9 cellular contexts compared by ENCODE assay signal in the genomic region with DNA sequence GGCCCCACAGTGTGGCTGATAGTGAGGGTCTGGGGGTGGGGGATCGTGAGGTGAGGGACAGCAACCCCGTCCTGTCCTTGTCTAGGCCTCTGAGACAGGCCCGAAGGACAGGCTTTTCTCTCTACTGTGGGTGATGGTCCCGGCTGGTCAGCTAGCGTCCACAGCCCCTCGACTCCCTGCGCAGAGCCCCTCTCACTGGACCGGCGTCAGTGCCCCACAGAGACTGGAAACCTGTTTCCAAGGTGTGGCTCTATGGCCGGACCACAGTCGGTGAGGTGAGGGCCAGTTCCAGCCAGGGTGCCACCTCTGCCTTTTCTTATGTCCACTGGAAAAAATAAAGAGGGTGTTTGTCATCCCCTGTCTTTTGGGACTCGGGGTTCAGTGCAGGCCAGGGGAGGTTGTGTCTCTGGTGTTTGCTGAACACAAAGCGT. TPM values are rescaled to one million over a fixed set of nuclear protein-coding genes. Genes with fewer than 3 reads are reported as not detected.
DNase-seq lines count a peak whose midpoint lies in the region; ATAC-seq and TF ChIP-seq lines count a peak whose summit lies in the region.
"Had no signal": no experiment of that assay in that cellular context is flagged by ENCODE, and none has a peak within 500 bp of the region (broad histone marks: within the 10 kb centered on the region; RNA-seq: fewer than 3 reads in every experiment).

No MANE protein-coding gene starts in this region.

- H3K4me1 ChIP-seq in ACC112 (ENCODE audit: control insufficient read depth, insufficient read depth, low read length, unreplicated experiment) (peaks cover 14% of the 10 kb centered on the region), adrenal gland (replicated peaks in 1 of 2) (peaks cover 12 to 20% of the 10 kb centered on the region in 2 donors), hepatocyte (ENCODE audit: insufficient read depth) (peaks cover 50% of the 10 kb centered on the region)

- H3K27ac ChIP-seq in ACC112 (ENCODE audit: low read depth, low read length) (peak overlapping the region; percentile 56; the same call in 1 of the 2 replicates), adrenal gland (peak overlapping the region; percentile 64 to 95 (median 83)), hepatocyte (peak overlapping the region; percentile 89)

- WGBS in adrenal gland, 4 donors = 90 to 97% (median 95%) methylated on average over 10 to 13 of the region's 13 CpGs
- WGBS in hepatocyte (ENCODE audit: low lambda C conversion rate, missing lambda C conversion rate) = 79% methylated on average over 13 of the region's 13 CpGs

- H3K27ac Mint-ChIP-seq in progenitor cell of endocrine pancreas = peak overlapping the region; percentile 97

- no peaks in the 10 kb centered on the region for H3K9me2 ChIP-seq in hepatocyte (replicated peaks; ENCODE audit: insufficient read depth)

- intact Hi-C loops in adrenal gland (cut with DNase I) = no loop called here

- TF ChIP-seq POLR2A in adrenal gland (IDR thresholded peaks at IDR 0.05) = no peak

- H3K4me3 ChIP-seq in ACC112 (ENCODE audit: low read depth, low read length) (no peak overlapping the region), adrenal gland (no peak overlapping the region), hepatocyte (no peak overlapping the region)

- peaks cover 11% of the 10 kb centered on the region for H3K36me3 Mint-ChIP-seq in progenitor cell of endocrine pancreas (ENCODE audit: insufficient read depth)

- no peak for ATAC-seq in HG03442 (IDR thresholded peaks at IDR 0.05; ENCODE audit: unreplicated experiment)

- H3K36me3 ChIP-seq in ACC112 (ENCODE audit: insufficient read depth, low read length) = no peaks in the 10 kb centered on the region
- no peaks in the 10 kb centered on the region for H3K36me3 ChIP-seq in adrenal gland (replicated peaks in 1 of 2)
- H3K36me3 ChIP-seq in hepatocyte (replicated peaks; ENCODE audit: insufficient read depth, low read depth) = no peaks in the 10 kb centered on the region

- H2AFZ ChIP-seq in ACC112 (ENCODE audit: low read length, unreplicated experiment) (no peak overlapping the region), hepatocyte (no peak overlapping the region)

- peak overlapping the region; percentile 70 for H3K4me2 ChIP-seq in hepatocyte

- DNase-seq in adrenal gland (peak in 1 of 7 donors; percentile 16), hepatocyte (ENCODE audit: low spot score) (no peak), progenitor cell of endocrine pancreas (ENCODE audit: low spot score, unreplicated experiment) (no peak), DMS153 treated with DMSO at 0.1 percent for 48 hours (lab: John Stamatoyannopoulos, UW; ENCODE audit: unreplicated experiment) (no peak), GM03348 (ENCODE audit: low spot score) (no peak)
- DNase-seq in activated CD4-positive, alpha-beta T cell treated with anti-CD3 and anti-CD28 coated beads for 4 hours = no peak
- DNase-seq: activated T-cell treated with anti-CD3 and anti-CD28 coated beads, Interleukin-2, amount 50 U/mL, for 1 hour had no signal

- H3K27me3 Mint-ChIP-seq in progenitor cell of endocrine pancreas = no peaks in the 10 kb centered on the region

- no peaks in the 10 kb centered on the region for H4K20me1 ChIP-seq in hepatocyte (ENCODE audit: insufficient read depth, poor library complexity, severe bottlenecking)

- H3K27me3 ChIP-seq in ACC112 (ENCODE audit: insufficient read depth, low read length) = no peaks in the 10 kb centered on the region
- H3K27me3 ChIP-seq in adrenal gland = no peaks in the 10 kb centered on the region
- no peaks in the 10 kb centered on the region for H3K27me3 ChIP-seq in hepatocyte

- no peak overlapping the region for H3K4me3 Mint-ChIP-seq in progenitor cell of endocrine pancreas (ENCODE audit: low read depth)

- TF ChIP-seq CTCF in adrenal gland (IDR thresholded peaks at IDR 0.05) (no peak), hepatocyte (IDR thresholded peaks at IDR 0.05; ENCODE audit: poor library complexity) (no peak), progenitor cell of endocrine pancreas (IDR thresholded peaks at IDR 0.05; ENCODE audit: unreplicated experiment) (no peak)

- H3K79me2 ChIP-seq in ACC112 (ENCODE audit: control insufficient read depth, insufficient read depth, low read length, unreplicated experiment) = no peaks in the 10 kb centered on the region
- peaks cover 83% of the 10 kb centered on the region for H3K79me2 ChIP-seq in hepatocyte

- peaks cover 70% of the 10 kb centered on the region for H3K4me1 Mint-ChIP-seq in progenitor cell of endocrine pancreas (ENCODE audit: low read depth)

- H3K9me3 ChIP-seq in adrenal gland (replicated peaks in 1 of 3) (no peaks in the 10 kb centered on the region), hepatocyte (ENCODE audit: low read depth) (no peaks in the 10 kb centered on the region)

- peaks cover 6% of the 10 kb centered on the region for H3K9me3 Mint-ChIP-seq in progenitor cell of endocrine pancreas (ENCODE audit: low read depth)

RNA-seq across cellular contexts. Expression of gene ATP11A, which starts 22.6 kb away (rescaled TPM):
- total RNA-seq in adrenal gland (10 to 100 TPM; 25.6 to 94.1 (median 44.8) TPM), hepatocyte (21.9 and 30.8 TPM in 2 replicates), progenitor cell of endocrine pancreas (100 and 109 TPM in 2 replicates)
- polyA plus RNA-seq in adrenal gland (10 to 100 TPM in 2 of 3 donors, 1 to 10 TPM in 1; 6.0 to 24.7 (median 11.4) TPM), hepatocyte (28.7 and 38.2 TPM in 2 replicates)
